1 cellular context compared by ENCODE assay signal in genomic region chrX:53316121-53316859, GRCh38.
TF ChIP-seq lines count a peak whose summit lies in the region.

No MANE protein-coding gene starts in this region.

TF ChIP-seq in K562, 482 proteins besides CTCF, POLR2A, EP300 and RAD21 (continued from another document and continues in another):
- no peak for TF ChIP-seq TFAP4 (CRISPR knock-in tag; IDR thresholded peaks at IDR 0.05; ENCODE audit: borderline replicate concordance)
- no peak for TF ChIP-seq USF1 (CRISPR knock-in tag; IDR thresholded peaks at IDR 0.05)
- TF ChIP-seq TAL1 (IDR thresholded peaks at IDR 0.05): peak; percentile 50; the same call in 1 of the 2 replicates
- no peak for TF ChIP-seq POLR3G (IDR thresholded peaks at IDR 0.05; ENCODE audit: extremely low read depth, insufficient read length, insufficient replicate concordance)
- no peak for TF ChIP-seq ZNF740 (CRISPR knock-in tag; IDR thresholded peaks at IDR 0.05)
- no peak for TF ChIP-seq ZNF740 (tag; IDR thresholded peaks at IDR 0.05)
- TF ChIP-seq ELF1 (tag; IDR thresholded peaks at IDR 0.05): no peak
- TF ChIP-seq NR2C1 (IDR thresholded peaks at IDR 0.05): no peak
- TF ChIP-seq NR2C1 (tag; IDR thresholded peaks at IDR 0.05): no peak
- TF ChIP-seq MAZ (CRISPR knock-in tag; conservative IDR thresholded peaks at IDR 0.05 in 1 of 2, IDR thresholded peaks at IDR 0.05 in 1 of 2): no peak
- peak in 1 of 2 experiments; percentile 68; a peak in 2 of 4 replicates for TF ChIP-seq MNT (conservative IDR thresholded peaks at IDR 0.05)
- TF ChIP-seq ZNF398 (CRISPR knock-in tag; IDR thresholded peaks at IDR 0.05): no peak
- TF ChIP-seq KAT8 (IDR thresholded peaks at IDR 0.05; ENCODE audit: low read depth): no peak
- TF ChIP-seq EWSR1 (IDR thresholded peaks at IDR 0.05; ENCODE audit: borderline replicate concordance, low read depth, partially characterized antibody): no peak
- TF ChIP-seq THRAP3 (IDR thresholded peaks at IDR 0.05; ENCODE audit: borderline replicate concordance): no peak
- no peak for TF ChIP-seq NCOA1 (IDR thresholded peaks at IDR 0.05; ENCODE audit: low read depth)
- TF ChIP-seq PRPF4 (IDR thresholded peaks at IDR 0.05; ENCODE audit: insufficient read depth, low read depth, low read length, poor library complexity, severe bottlenecking): no peak
- no peak for TF ChIP-seq ID3 (CRISPR knock-in tag; IDR thresholded peaks at IDR 0.05)
- TF ChIP-seq ID3 (tag; IDR thresholded peaks at IDR 0.05): no peak
- TF ChIP-seq MBD1 (CRISPR knock-in tag; IDR thresholded peaks at IDR 0.05): no peak
- TF ChIP-seq ZNF224 (CRISPR knock-in tag; IDR thresholded peaks at IDR 0.05): no peak
- no peak for TF ChIP-seq FOXJ3 (CRISPR knock-in tag; IDR thresholded peaks at IDR 0.05)
- TF ChIP-seq TEAD4 (IDR thresholded peaks at IDR 0.05; ENCODE audit: low read length): peak; percentile 39; the same call in 1 of the 2 replicates
- TF ChIP-seq TEAD4 (CRISPR knock-in tag; IDR thresholded peaks at IDR 0.05; ENCODE audit: borderline replicate concordance): no peak
- no peak for TF ChIP-seq BRD4 (IDR thresholded peaks at IDR 0.05)
- TF ChIP-seq ZBTB11 (CRISPR knock-in tag; IDR thresholded peaks at IDR 0.05): no peak
- peak; percentile 53 for TF ChIP-seq SOX6 (IDR thresholded peaks at IDR 0.05)
- TF ChIP-seq DPF2 (IDR thresholded peaks at IDR 0.05): 0 out of 2 replicates have a peak, but pooled peaks have one; percentile 37
- TF ChIP-seq MXD1 (CRISPR knock-in tag; IDR thresholded peaks at IDR 0.05; ENCODE audit: borderline replicate concordance, poor library complexity, severe bottlenecking): no peak
- peak; percentile 34; the same call in 1 of the 2 replicates for TF ChIP-seq MGA (IDR thresholded peaks at IDR 0.05)
- TF ChIP-seq PHF20 (IDR thresholded peaks at IDR 0.05; ENCODE audit: partially characterized antibody): no peak
